8 cellular contexts compared by ENCODE assay signal in genomic region chr14:23551266-23552028, GRCh38. TPM values are rescaled to one million over a fixed set of nuclear protein-coding genes. Genes with fewer than 3 reads are reported as not detected.
A peak's percentile ranks its signal among the peaks of the same experiment; 100 is the strongest.
DNase-seq lines count a peak whose midpoint lies in the region; ATAC-seq and TF ChIP-seq lines count a peak whose summit lies in the region.

Gene ZFHX2, minus strand, starts transcription at chr14:23551765. Its CDS starts 16,440 bp downstream, at chr14:23535325.

- TF ChIP-seq EP300 in ovary (IDR thresholded peaks at IDR 0.05) = no peak

- H3K27ac ChIP-seq in ovary = no peak within 1 kb of the TSS
- H3K27ac ChIP-seq in thoracic aorta = peak within 1 kb of the TSS in 1 of 2 donors; percentile 25

- intact Hi-C loops in Right ventricle myocardium inferior (cut with DNase I) (no loop called here), ovary (cut with DNase I) (loop anchor here in 1 of 4 donors (10.0 kb wide), 1 partner anchor 227 kb away; the partner anchor contains the start of gene PABPN1)

- H3K9me3 ChIP-seq in HAP-1 (no peaks in the 10 kb centered on the region), ovary (no peaks in the 10 kb centered on the region), thoracic aorta (no peaks in the 10 kb centered on the region)

- no peak for TF ChIP-seq POLR2A in ovary (IDR thresholded peaks at IDR 0.05)

- DNase-seq in DMS79 treated with DMSO at 0.1 percent for 48 hours (lab: John Stamatoyannopoulos, UW) = peak; percentile 93
- DNase-seq in HAP-1 (ENCODE audit: low spot score in 2 of 2) = peak; percentile 87 to 96
- DNase-seq in MV-4-11 (lab: John Stamatoyannopoulos, UW) = peak; percentile 53
- DNase-seq in SK-MEL-5 (ENCODE audit: low read depth, low spot score) = peak; percentile 75
- peak; percentile 35 to 67 (median 46) for DNase-seq in activated naive CD4-positive, alpha-beta T cell (lab: John Stamatoyannopoulos, UW)
- peak; percentile 94 for DNase-seq in Right ventricle myocardium inferior (ENCODE audit: missing footprints)
- DNase-seq in ovary = peak in 3 of 5 donors; percentile 58 to 70 (median 70)
- no peak for DNase-seq in thoracic aorta (ENCODE audit: low spot score)

- ATAC-seq in Right ventricle myocardium inferior = peak; percentile 68
- ATAC-seq in thoracic aorta (ENCODE audit: insufficient number of reproducible peaks, low FRiP score, low read depth) = peak; percentile 6

- H3K36me3 ChIP-seq in HAP-1 (replicated peaks) (no peaks in the 10 kb centered on the region), ovary (no peaks in the 10 kb centered on the region), thoracic aorta (no peaks in the 10 kb centered on the region)

- H3K4me3 ChIP-seq in HAP-1 (peak within 1 kb of the TSS; percentile 65), ovary (peak within 1 kb of the TSS; percentile 46), thoracic aorta (peak within 1 kb of the TSS; percentile 75)

- H3K27me3 ChIP-seq in HAP-1 (ENCODE audit: low read depth) = no peaks in the 10 kb centered on the region
- no peaks in the 10 kb centered on the region for H3K27me3 ChIP-seq in ovary
- H3K27me3 ChIP-seq in thoracic aorta (replicated peaks; ENCODE audit: insufficient read depth) = no peaks in the 10 kb centered on the region

- in situ Hi-C loops in HAP-1 (cut with MboI; ENCODE audit: low sequenced_read_pairs) (loop anchor here (10.0 kb wide), 1 partner anchor 227 kb away; the partner anchor contains the start of gene PABPN1), SK-MEL-5 (cut with HindIII; ENCODE audit: low pct_unique_long_range_greater_than_20kb, low sequenced_read_pairs) (no loop called here)

- WGBS in ovary, 3 donors = 0 to 1% (median 1%) methylated on average over 49 of the region's 49 CpGs

- H3K4me1 ChIP-seq in HAP-1 = peaks cover 6% of the 10 kb centered on the region
- H3K4me1 ChIP-seq in ovary (ENCODE audit: insufficient read depth) = peaks cover 3% of the 10 kb centered on the region
- peaks cover 0 to 20% of the 10 kb centered on the region in 2 donors for H3K4me1 ChIP-seq in thoracic aorta (ENCODE audit: control insufficient read depth in 1 of 2, low read depth in 2 of 2)

- TF ChIP-seq CTCF in ovary (IDR thresholded peaks at IDR 0.05) = no peak
- TF ChIP-seq CTCF in thoracic aorta (IDR thresholded peaks at IDR 0.05) = no peak

RNA-seq across cellular contexts. Expression of gene ZFHX2, which starts in this region (rescaled TPM):
- not detected in 2 replicates for total RNA-seq in SK-MEL-5 (2014; rRNA removed; shearing (Covaris generic))
- 0.15 and 0.24 TPM in 2 replicates for polyA plus RNA-seq in SK-MEL-5 (2015; cell fraction: cytosol; rRNA removed)
- polyA plus RNA-seq in SK-MEL-5 (2015; cell fraction: nucleus; rRNA removed) = 0.03 and 1.4 TPM in 2 replicates
- total RNA-seq in Right ventricle myocardium inferior (0.60 TPM), ovary (1 to 10 TPM in 5 of 7 donors, under 1 TPM in 2; 0.48 to 2.3 (median 2.0) TPM), thoracic aorta (1 to 10 TPM in 1 of 2 donors, under 1 TPM in 1; 0.49 to 1.5 TPM)
- under 1 TPM; 0.34 to 0.63 TPM for polyA plus RNA-seq in ovary

Comparison
In these comparisons a context has a peak if more than half of its experiments do, and no peak if none do; other contexts are left out.
1. Peak in DNase-seq and ATAC-seq in Right ventricle myocardium inferior; RNA of the gene not detected or under 1 TPM.